15 cellular contexts compared by ENCODE assay signal in the genomic region with DNA sequence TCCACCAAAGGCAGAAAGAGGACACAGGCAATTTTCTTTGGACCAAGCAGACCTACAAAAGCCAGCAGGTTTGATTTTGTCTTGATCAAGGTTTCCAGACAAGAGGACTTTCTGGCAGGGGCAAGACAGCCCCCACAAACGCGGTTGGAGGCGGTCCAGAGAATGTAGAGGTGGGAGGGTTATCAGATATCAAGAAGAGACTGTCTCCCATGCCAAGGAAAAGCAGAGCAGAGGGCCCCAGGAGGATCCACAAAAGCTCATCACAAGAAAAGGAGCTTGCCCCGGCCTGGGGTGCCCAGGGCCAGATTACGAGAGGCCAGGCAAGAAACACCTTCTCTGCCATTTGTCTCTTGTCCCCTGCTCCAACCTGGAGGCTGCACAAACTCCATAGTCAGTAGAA.
DNase-seq lines count a peak whose midpoint lies in the region; ATAC-seq, FAIRE-seq and TF ChIP-seq lines count a peak whose summit lies in the region.
"Had no signal": no experiment of that assay in that cellular context is flagged by ENCODE, and none has a peak within 500 bp of the region (broad histone marks: within the 10 kb centered on the region; RNA-seq: fewer than 3 reads in every experiment).

No MANE protein-coding gene starts in this region.

- H2BK12ac ChIP-seq in neuronal stem cell (ENCODE audit: low read length): no peak overlapping the region

- no peak overlapping the region for H3K14ac ChIP-seq in neuronal stem cell (ENCODE audit: low read length)

- H3K79me1 ChIP-seq in neuronal stem cell (ENCODE audit: low read depth, low read length): no peaks in the 10 kb centered on the region

- TF ChIP-seq POLR2A in A549 (IDR thresholded peaks at IDR 0.05; ENCODE audit: low read length): no peak

- no peak overlapping the region for H2AFZ ChIP-seq in neuronal stem cell (ENCODE audit: low read length)

- DNase-seq in A549 (ENCODE audit: low read depth in 1 of 2, low spot score in 1 of 2) (no peak), Calu3 (no peak), left ventricle myocardium inferior (no peak), neuronal stem cell (ENCODE audit: low spot score) (no peak)
- DNase-seq in stimulated activated naive CD8-positive, alpha-beta T cell treated with anti-CD3 and anti-CD28 coated beads, Interleukin-15, Interleukin-2, amounts not matched to agents 100 U/mL and 50 U/mL, for 24 hours: no peak
- no peak for DNase-seq in effector memory CD8-positive, alpha-beta T cell
- DNase-seq: Caco-2; CD8-positive, alpha-beta memory T cell; DMS53; GF-D8 had no signal

- POLR2A ChIA-PET in A549 (lab: Yijun Ruan, JAX): no interaction called here

- no peak overlapping the region for H4K8ac ChIP-seq in neuronal stem cell (ENCODE audit: low read depth, low read length)

- no peaks in the 10 kb centered on the region for H3K36me3 ChIP-seq in left ventricle myocardium inferior
- no peaks in the 10 kb centered on the region for H3K36me3 ChIP-seq in neuronal stem cell (replicated peaks in 1 of 2; ENCODE audit: control insufficient read depth in 2 of 2, insufficient read depth in 2 of 2, low read length in 2 of 2)
- H3K36me3 ChIP-seq: HAP-1 had no signal

- H3K27me3 ChIP-seq in left ventricle myocardium inferior (ENCODE audit: low read depth): peaks cover 11% of the 10 kb centered on the region
- H3K27me3 ChIP-seq in neuronal stem cell (ENCODE audit: control insufficient read depth in 3 of 3, insufficient read depth in 3 of 3, low read depth in 1 of 3, low read length in 3 of 3): peaks cover 0 to 8% (median 0%) of the 10 kb centered on the region in 3 experiments

- TF ChIP-seq CTCF in A549 (IDR thresholded peaks at IDR 0.05) (no peak), Calu3 (IDR thresholded peaks at IDR 0.05; ENCODE audit: unreplicated experiment) (no peak), left ventricle myocardium inferior (IDR thresholded peaks at IDR 0.05; ENCODE audit: borderline replicate concordance) (no peak)

- 93% methylated on average over 5 of the region's 5 CpGs for WGBS in A549 (ENCODE audit: missing lambda C conversion rate)
- no CpG with 5 or more reads among the region's 5 CpGs for WGBS in neuronal stem cell (ENCODE audit: extremely low coverage in 2 of 2, insufficient read length in 2 of 2, insufficient replicate concordance in 1 of 2), 2 donors

- H3K9me3 ChIP-seq in A549 (peaks cover 7% of the 10 kb centered on the region; the same call in 1 of the 3 replicates), left ventricle myocardium inferior (replicated peaks) (no peaks in the 10 kb centered on the region), neuronal stem cell (replicated peaks in 1 of 2; ENCODE audit: control insufficient read depth in 2 of 2, insufficient read depth in 1 of 2, low read depth in 1 of 2, low read length in 2 of 2) (no peaks in the 10 kb centered on the region)
- H3K9me3 ChIP-seq: Caco-2, HAP-1 had no signal

- no peak for TF ChIP-seq EP300 in A549 (IDR thresholded peaks at IDR 0.05)

- no peak overlapping the region for H2BK5ac ChIP-seq in neuronal stem cell (ENCODE audit: low read length)

- H3K36me3 Mint-ChIP-seq in Calu3 (ENCODE audit: insufficient read depth, unreplicated experiment): peaks cover 5% of the 10 kb centered on the region
- no peaks in the 10 kb centered on the region for H3K36me3 Mint-ChIP-seq in effector memory CD8-positive, alpha-beta T cell (ENCODE audit: insufficient read depth)
- H3K36me3 Mint-ChIP-seq: CD8-positive, alpha-beta memory T cell had no signal

- H4K91ac ChIP-seq in neuronal stem cell (ENCODE audit: low read depth, low read length, poor library complexity): no peak overlapping the region

- H3K4me1 ChIP-seq in A549 (peaks cover 17% of the 10 kb centered on the region), left ventricle myocardium inferior (peaks cover 15% of the 10 kb centered on the region), neuronal stem cell (ENCODE audit: control insufficient read depth in 2 of 2, insufficient read depth in 1 of 2, low read depth in 1 of 2, low read length in 2 of 2) (peaks cover 3 to 10% of the 10 kb centered on the region in 2 donors)
- H3K4me1 ChIP-seq: Caco-2, HAP-1 had no signal

- CTCF ChIA-PET in A549 (lab: Yijun Ruan, JAX) (interaction anchor here (1.3 kb wide), 1 partner anchor 10 kb away, joined by 3 read pairs; no protein-coding TSS in a partner anchor), Calu3 (lab: Charles Lee) (interaction anchor here (0.6 kb wide), 1 partner anchor 285 kb away, joined by 7 read pairs; no protein-coding TSS in a partner anchor)

- H3K4me3 Mint-ChIP-seq in Calu3 (ENCODE audit: low read depth, unreplicated experiment): no peak overlapping the region
- H3K4me3 Mint-ChIP-seq in effector memory CD8-positive, alpha-beta T cell: no peak overlapping the region
- H3K4me3 Mint-ChIP-seq: CD8-positive, alpha-beta memory T cell had no signal

- H3K23ac ChIP-seq in neuronal stem cell (ENCODE audit: low read depth, low read length, poor library complexity): no peak overlapping the region

- H3K18ac ChIP-seq in neuronal stem cell (ENCODE audit: low read length): peak overlapping the region; percentile 3

- no peak for FAIRE-seq in A549 (lab: Jason Lieb, UNC)
- FAIRE-seq: A204.1, GM19239, H1 had no signal

- no peak overlapping the region for H2AK5ac ChIP-seq in neuronal stem cell (ENCODE audit: low read depth, low read length)

- intact Hi-C loops in Calu3 (cut with micrococcal nuclease; ENCODE audit: unreplicated experiment) (no loop called here), left ventricle myocardium inferior (cut with micrococcal nuclease) (no loop called here)

- BruUV-seq in Calu3 (replicated peaks; lab: Mats Ljungman, UMichigan): no TSS peak

- peaks cover 2% of the 10 kb centered on the region for H3K9me3 Mint-ChIP-seq in Calu3 (ENCODE audit: low read depth, unreplicated experiment)
- H3K9me3 Mint-ChIP-seq in effector memory CD8-positive, alpha-beta T cell: peaks cover 8 to 48% of the 10 kb centered on the region in 2 donors

- H3K27ac ChIP-seq in A549 (peak overlapping the region; percentile 15 to 96; a peak in 4 of 6 replicates), left ventricle myocardium inferior (replicated peaks) (peak overlapping the region; percentile 65), neuronal stem cell (replicated peaks; ENCODE audit: low read length) (no peak overlapping the region)

- H3K9ac ChIP-seq in neuronal stem cell (ENCODE audit: low read depth, low read length, poor library complexity): no peak overlapping the region

- H3K27ac Mint-ChIP-seq in Calu3 (ENCODE audit: unreplicated experiment): peak overlapping the region; percentile 41
- H3K27ac Mint-ChIP-seq in effector memory CD8-positive, alpha-beta T cell: no peak overlapping the region

- H3K4ac ChIP-seq in neuronal stem cell (ENCODE audit: low read length): no peak overlapping the region

- H3K4me3 ChIP-seq in A549: no peak overlapping the region
- no peak overlapping the region for H3K4me3 ChIP-seq in left ventricle myocardium inferior
- H3K4me3 ChIP-seq in neuronal stem cell (ENCODE audit: low read length in 2 of 2): no peak overlapping the region
- H3K4me3 ChIP-seq: HAP-1 had no signal

- H3K27me3 Mint-ChIP-seq in Calu3 (ENCODE audit: unreplicated experiment): no peaks in the 10 kb centered on the region
- no peaks in the 10 kb centered on the region for H3K27me3 Mint-ChIP-seq in effector memory CD8-positive, alpha-beta T cell

- ATAC-seq in A549 (no peak), HG03108 (IDR thresholded peaks at IDR 0.05; ENCODE audit: unreplicated experiment) (no peak)
- no peak for ATAC-seq in stimulated activated naive CD8-positive, alpha-beta T cell treated with anti-CD3 and anti-CD28 coated beads, Interleukin-15, Interleukin-2, amounts not matched to agents 100 U/mL and 50 U/mL, for 24 hours
- ATAC-seq in effector memory CD8-positive, alpha-beta T cell (replicated peaks): no peak

- no peak for TF ChIP-seq RAD21 in A549 (conservative IDR thresholded peaks at IDR 0.05 in 1 of 2, IDR thresholded peaks at IDR 0.05 in 1 of 2)

- H2BK15ac ChIP-seq in neuronal stem cell (ENCODE audit: low read length): no peak overlapping the region

- peaks cover 9% of the 10 kb centered on the region for H3K4me1 Mint-ChIP-seq in Calu3 (ENCODE audit: low read depth, unreplicated experiment)
- H3K4me1 Mint-ChIP-seq in effector memory CD8-positive, alpha-beta T cell (ENCODE audit: low read depth in 2 of 2): no peaks in the 10 kb centered on the region
- H3K4me1 Mint-ChIP-seq: CD8-positive, alpha-beta memory T cell had no signal

- H3K4me2 ChIP-seq in A549: no peak overlapping the region
- no peak overlapping the region for H3K4me2 ChIP-seq in neuronal stem cell (ENCODE audit: insufficient read depth, low read length, poor library complexity, severe bottlenecking)

- no peak overlapping the region for H2BK120ac ChIP-seq in neuronal stem cell (ENCODE audit: low read depth, low read length)

TF ChIP-seq in A549, 52 proteins besides CTCF, POLR2A, EP300 and RAD21 (continues in another document):
- no peak for TF ChIP-seq MAZ (IDR thresholded peaks at IDR 0.05; ENCODE audit: borderline replicate concordance, low read depth, low read length)
- TF ChIP-seq, protein P1, sequence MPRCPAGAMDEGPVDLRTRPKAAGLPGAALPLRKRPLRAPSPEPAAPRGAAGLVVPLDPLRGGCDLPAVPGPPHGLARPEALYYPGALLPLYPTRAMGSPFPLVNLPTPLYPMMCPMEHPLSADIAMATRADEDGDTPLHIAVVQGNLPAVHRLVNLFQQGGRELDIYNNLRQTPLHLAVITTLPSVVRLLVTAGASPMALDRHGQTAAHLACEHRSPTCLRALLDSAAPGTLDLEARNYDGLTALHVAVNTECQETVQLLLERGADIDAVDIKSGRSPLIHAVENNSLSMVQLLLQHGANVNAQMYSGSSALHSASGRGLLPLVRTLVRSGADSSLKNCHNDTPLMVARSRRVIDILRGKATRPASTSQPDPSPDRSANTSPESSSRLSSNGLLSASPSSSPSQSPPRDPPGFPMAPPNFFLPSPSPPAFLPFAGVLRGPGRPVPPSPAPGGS (IDR thresholded peaks at IDR 0.05): no peak
- TF ChIP-seq GATA3 (IDR thresholded peaks at IDR 0.05; ENCODE audit: borderline replicate concordance): no peak
- TF ChIP-seq, protein P2, sequence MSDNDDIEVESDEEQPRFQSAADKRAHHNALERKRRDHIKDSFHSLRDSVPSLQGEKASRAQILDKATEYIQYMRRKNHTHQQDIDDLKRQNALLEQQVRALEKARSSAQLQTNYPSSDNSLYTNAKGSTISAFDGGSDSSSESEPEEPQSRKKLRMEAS (IDR thresholded peaks at IDR 0.05): no peak
- TF ChIP-seq SMC3 (IDR thresholded peaks at IDR 0.05): no peak
- no peak for TF ChIP-seq PBX3 (IDR thresholded peaks at IDR 0.05)
- no peak for TF ChIP-seq HOXB13 (CRISPR knock-in tag; IDR thresholded peaks at IDR 0.05; ENCODE audit: low read depth)
